1 cellular context compared by ENCODE assay signal in genomic region chr11:8988329-8989234, GRCh38.
TF ChIP-seq lines count a peak whose summit lies in the region.

No MANE protein-coding gene starts in this region.

TF ChIP-seq in K562, 482 proteins besides CTCF, POLR2A, EP300 and RAD21 (continued from another document and continues in another):
- TF ChIP-seq ZNF766 (CRISPR knock-in tag; conservative IDR thresholded peaks at IDR 0.05) (peak; percentile 57; the same call in 1 of the 2 replicates), MCM3 (IDR thresholded peaks at IDR 0.05) (no peak), NEUROD1 (IDR thresholded peaks at IDR 0.05; ENCODE audit: borderline replicate concordance, low read depth, low read length, partially characterized antibody) (peak; percentile 78), ZMIZ1 (IDR thresholded peaks at IDR 0.05; ENCODE audit: low read depth in 2 of 2, low read length in 2 of 2) (0 out of 4 replicates have a peak, but pooled peaks of 1 of the 2 experiments have one; percentile 58), ZFP36 (IDR thresholded peaks at IDR 0.05; ENCODE audit: low read depth, low read length, partially characterized antibody) (no peak), SAP30 (IDR thresholded peaks at IDR 0.05; ENCODE audit: borderline replicate concordance, insufficient read depth, low read depth, low read length, poor library complexity, severe bottlenecking) (peak; percentile 3), CSDE1 (IDR thresholded peaks at IDR 0.05) (no peak), ZNF444 (CRISPR knock-in tag; IDR thresholded peaks at IDR 0.05) (no peak), DLX4 (CRISPR knock-in tag; IDR thresholded peaks at IDR 0.05) (no peak), RFX5 (IDR thresholded peaks at IDR 0.05; ENCODE audit: low read depth, low read length) (no peak), CUX1 (CRISPR knock-in tag; IDR thresholded peaks at IDR 0.05) (no peak), ZNF740 (CRISPR knock-in tag; IDR thresholded peaks at IDR 0.05) (no peak), ZNF740 (tag; IDR thresholded peaks at IDR 0.05) (no peak), MYC (IDR thresholded peaks at IDR 0.05; ENCODE audit: low read depth, low read length) (no peak), MYC (CRISPR knock-in tag; IDR thresholded peaks at IDR 0.05; ENCODE audit: borderline replicate concordance, low read depth) (no peak), ZFX (CRISPR knock-in tag; IDR thresholded peaks at IDR 0.05) (peak; percentile 32; the same call in 1 of the 2 replicates), ELF2 (CRISPR knock-in tag; IDR thresholded peaks at IDR 0.05) (no peak), SAFB (IDR thresholded peaks at IDR 0.05; ENCODE audit: borderline replicate concordance, low read depth, low read length) (no peak), ZNF318 (IDR thresholded peaks at IDR 0.05; ENCODE audit: borderline replicate concordance in 1 of 2, low read depth in 1 of 2) (0 out of 4 replicates have a peak, but pooled peaks of 1 of the 2 experiments have one; percentile 12), TRIM25 (IDR thresholded peaks at IDR 0.05; ENCODE audit: borderline replicate concordance) (no peak), MCM7 (IDR thresholded peaks at IDR 0.05) (no peak), CBFA2T2 (conservative IDR thresholded peaks at IDR 0.05) (peak; percentile 89)
- TF ChIP-seq, protein P1, sequence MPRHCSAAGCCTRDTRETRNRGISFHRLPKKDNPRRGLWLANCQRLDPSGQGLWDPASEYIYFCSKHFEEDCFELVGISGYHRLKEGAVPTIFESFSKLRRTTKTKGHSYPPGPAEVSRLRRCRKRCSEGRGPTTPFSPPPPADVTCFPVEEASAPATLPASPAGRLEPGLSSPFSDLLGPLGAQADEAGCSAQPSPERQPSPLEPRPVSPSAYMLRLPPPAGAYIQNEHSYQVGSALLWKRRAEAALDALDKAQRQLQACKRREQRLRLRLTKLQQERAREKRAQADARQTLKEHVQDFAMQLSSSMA (CRISPR knock-in tag; IDR thresholded peaks at IDR 0.05): no peak
- TF ChIP-seq, protein P2, sequence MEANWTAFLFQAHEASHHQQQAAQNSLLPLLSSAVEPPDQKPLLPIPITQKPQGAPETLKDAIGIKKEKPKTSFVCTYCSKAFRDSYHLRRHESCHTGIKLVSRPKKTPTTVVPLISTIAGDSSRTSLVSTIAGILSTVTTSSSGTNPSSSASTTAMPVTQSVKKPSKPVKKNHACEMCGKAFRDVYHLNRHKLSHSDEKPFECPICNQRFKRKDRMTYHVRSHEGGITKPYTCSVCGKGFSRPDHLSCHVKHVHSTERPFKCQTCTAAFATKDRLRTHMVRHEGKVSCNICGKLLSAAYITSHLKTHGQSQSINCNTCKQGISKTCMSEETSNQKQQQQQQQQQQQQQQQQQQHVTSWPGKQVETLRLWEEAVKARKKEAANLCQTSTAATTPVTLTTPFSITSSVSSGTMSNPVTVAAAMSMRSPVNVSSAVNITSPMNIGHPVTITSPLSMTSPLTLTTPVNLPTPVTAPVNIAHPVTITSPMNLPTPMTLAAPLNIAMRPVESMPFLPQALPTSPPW (CRISPR knock-in tag; IDR thresholded peaks at IDR 0.05): peak; percentile 31
